In the genomic region with DNA sequence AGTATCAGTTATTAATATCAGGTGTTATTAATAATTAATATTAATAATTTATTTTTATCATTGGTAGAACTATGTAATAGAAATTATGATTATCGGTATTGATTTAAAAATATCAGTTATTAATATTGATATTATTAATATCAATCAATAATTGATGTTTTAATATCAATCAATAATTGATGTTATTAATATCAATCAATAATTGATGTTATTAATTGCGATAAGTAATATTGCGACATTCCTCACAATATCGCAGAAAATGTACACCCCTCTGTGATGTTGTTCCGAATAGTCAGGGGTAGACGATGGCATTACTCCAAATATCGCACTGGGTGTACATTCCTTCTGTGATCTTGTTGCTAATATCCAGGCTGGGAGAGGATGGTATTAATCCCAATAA, we compare ENCODE assay signal across 17 cellular contexts.
"Had no signal": no experiment of that assay in that cellular context is flagged by ENCODE, and none has a peak within 500 bp of the region (broad histone marks: within the 10 kb centered on the region; RNA-seq: fewer than 3 reads in every experiment).

No MANE protein-coding gene starts in this region.

- H3K4me1 Mint-ChIP-seq: nephron progenitor cell had no signal

- H3K27me3 ChIP-seq: thyroid gland, upper lobe of left lung, uterus had no signal

- ATAC-seq: heart left ventricle; left lobe of liver; naive thymus-derived CD4-positive, alpha-beta T cell had no signal

- H3K27ac ChIP-seq: heart left ventricle, neutrophil, sigmoid colon, skin epidermis, suprapubic skin, thyroid gland, upper lobe of left lung, uterus had no signal

- H3K4me3 Mint-ChIP-seq: dendritic cell treated with granulocyte-macrophage colony-stimulating factor and Interleukin-4, amounts not matched to agents 40 ng/mL and 50 ng/mL, for 4 days; naive thymus-derived CD4-positive, alpha-beta T cell; nephron progenitor cell had no signal

- H3K9me3 Mint-ChIP-seq: dendritic cell treated with granulocyte-macrophage colony-stimulating factor and Interleukin-4, amounts not matched to agents 40 ng/mL and 50 ng/mL, for 4 days had no signal

- H3K36me3 ChIP-seq: neutrophil, sigmoid colon, suprapubic skin, thyroid gland, uterus had no signal

- H3K4me3 ChIP-seq: heart left ventricle, sigmoid colon, skin epidermis, suprapubic skin, thyroid gland, upper lobe of left lung, uterus had no signal

- H3K27ac Mint-ChIP-seq: dendritic cell treated with granulocyte-macrophage colony-stimulating factor and Interleukin-4, amounts not matched to agents 40 ng/mL and 50 ng/mL, for 4 days; nephron progenitor cell had no signal

- DNase-seq: foreskin melanocyte; heart left ventricle; hippocampal formation; mammary epithelial cell; naive thymus-derived CD4-positive, alpha-beta T cell; nephron progenitor cell; sigmoid colon; stimulated activated CD4-positive, alpha-beta T cell treated with anti-CD3 and anti-CD28 coated beads, Interleukin-12 subunit alpha, Interleukin-12 subunit beta, amount 100 ng/mL, for 4 hours; stimulated activated naive CD4-positive, alpha-beta T cell treated with Interleukin-2 at 50 U/mL for 16 hours; thyroid gland; uterus had no signal
